In the genomic region with DNA sequence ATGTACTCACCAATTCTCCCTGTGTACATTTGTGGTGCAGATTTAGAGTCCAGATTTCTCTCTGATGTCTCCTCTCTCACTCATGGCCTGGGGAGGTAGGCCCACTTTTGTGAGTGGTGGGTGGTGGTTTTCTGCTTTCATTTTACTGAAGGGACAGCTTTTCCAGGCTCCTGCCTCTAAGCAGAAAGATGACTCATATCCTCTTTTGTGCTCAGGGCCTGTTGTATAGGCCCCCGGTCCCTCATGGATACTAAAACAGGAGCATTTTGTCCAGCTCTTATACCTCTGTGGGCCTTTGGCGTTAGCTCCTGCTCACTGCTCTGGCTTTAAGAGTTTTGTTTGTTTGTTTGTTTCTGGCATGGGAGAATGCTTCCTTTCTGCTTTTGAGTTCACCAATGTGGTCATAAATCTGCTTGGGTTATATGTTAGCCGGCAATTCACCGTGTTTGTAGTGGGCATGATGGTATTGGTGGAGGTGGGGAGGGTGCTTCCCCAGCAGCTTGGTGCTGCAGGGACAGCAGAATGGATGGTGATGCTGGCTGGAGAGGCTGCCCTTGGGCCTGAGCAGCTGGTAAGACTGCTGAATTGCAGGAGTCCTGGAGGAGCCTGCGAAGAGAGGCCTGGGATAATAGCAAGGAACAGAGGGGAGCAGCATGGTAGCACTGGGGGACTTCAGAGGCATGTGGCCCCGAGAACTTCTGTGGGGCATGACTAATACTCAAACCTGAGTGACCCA, we compare ENCODE assay signal across 1 cellular context.
TF ChIP-seq lines count a peak whose summit lies in the region.

No MANE protein-coding gene starts in this region.

TF ChIP-seq in IMR-90, 13 proteins besides CTCF, POLR2A, EP300 and RAD21:
- TF ChIP-seq RFX5 (IDR thresholded peaks at IDR 0.05; ENCODE audit: low read depth, low read length): no peak
- TF ChIP-seq MAFK (IDR thresholded peaks at IDR 0.05; ENCODE audit: low read depth, low read length): no peak
- TF ChIP-seq, protein P1, sequence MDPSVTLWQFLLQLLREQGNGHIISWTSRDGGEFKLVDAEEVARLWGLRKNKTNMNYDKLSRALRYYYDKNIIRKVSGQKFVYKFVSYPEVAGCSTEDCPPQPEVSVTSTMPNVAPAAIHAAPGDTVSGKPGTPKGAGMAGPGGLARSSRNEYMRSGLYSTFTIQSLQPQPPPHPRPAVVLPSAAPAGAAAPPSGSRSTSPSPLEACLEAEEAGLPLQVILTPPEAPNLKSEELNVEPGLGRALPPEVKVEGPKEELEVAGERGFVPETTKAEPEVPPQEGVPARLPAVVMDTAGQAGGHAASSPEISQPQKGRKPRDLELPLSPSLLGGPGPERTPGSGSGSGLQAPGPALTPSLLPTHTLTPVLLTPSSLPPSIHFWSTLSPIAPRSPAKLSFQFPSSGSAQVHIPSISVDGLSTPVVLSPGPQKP (IDR thresholded peaks at IDR 0.05; ENCODE audit: borderline replicate concordance, low read depth, low read length): no peak
- TF ChIP-seq, protein P2, sequence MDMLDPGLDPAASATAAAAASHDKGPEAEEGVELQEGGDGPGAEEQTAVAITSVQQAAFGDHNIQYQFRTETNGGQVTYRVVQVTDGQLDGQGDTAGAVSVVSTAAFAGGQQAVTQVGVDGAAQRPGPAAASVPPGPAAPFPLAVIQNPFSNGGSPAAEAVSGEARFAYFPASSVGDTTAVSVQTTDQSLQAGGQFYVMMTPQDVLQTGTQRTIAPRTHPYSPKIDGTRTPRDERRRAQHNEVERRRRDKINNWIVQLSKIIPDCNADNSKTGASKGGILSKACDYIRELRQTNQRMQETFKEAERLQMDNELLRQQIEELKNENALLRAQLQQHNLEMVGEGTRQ (IDR thresholded peaks at IDR 0.05; ENCODE audit: low read depth, low read length): no peak
- TF ChIP-seq CEBPB (IDR thresholded peaks at IDR 0.05; ENCODE audit: low read depth, low read length): no peak
- TF ChIP-seq RCOR1 (IDR thresholded peaks at IDR 0.05; ENCODE audit: insufficient replicate concordance, low read length): no peak
- TF ChIP-seq FOS (IDR thresholded peaks at IDR 0.05; ENCODE audit: low read depth, low read length): peak; percentile 41; the same call in 1 of the 2 replicates
